11 cellular contexts compared by ENCODE assay signal in the genomic region with DNA sequence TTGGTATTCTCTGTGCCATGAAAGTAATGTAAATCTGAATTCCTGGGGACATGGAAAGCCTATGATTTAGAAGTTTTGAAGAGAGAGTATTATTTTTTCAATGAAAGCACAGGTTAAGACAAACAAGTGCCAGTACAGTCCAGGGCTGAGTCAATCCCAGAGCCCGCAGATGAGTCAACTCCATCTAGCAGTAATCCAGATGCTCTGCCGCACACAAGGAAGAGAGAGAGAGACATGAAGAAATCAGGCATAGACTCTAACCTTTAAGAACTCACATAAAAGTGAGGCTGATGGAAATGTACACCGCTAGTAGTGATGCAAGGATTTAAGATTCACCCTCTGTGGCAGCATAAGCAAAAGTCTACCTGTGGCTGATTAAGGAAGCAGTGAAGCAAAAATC.
DNase-seq lines count a peak whose midpoint lies in the region; ATAC-seq, FAIRE-seq and TF ChIP-seq lines count a peak whose summit lies in the region.
"Had no signal": no experiment of that assay in that cellular context is flagged by ENCODE, and none has a peak within 500 bp of the region (broad histone marks: within the 10 kb centered on the region; RNA-seq: fewer than 3 reads in every experiment).

No MANE protein-coding gene starts in this region.

- H4K20me1 ChIP-seq in K562 (replicated peaks; ENCODE audit: control insufficient read depth, insufficient read depth, low read length), result no peaks in the 10 kb centered on the region

- no peaks in the 10 kb centered on the region for H3K9me1 ChIP-seq in K562 (ENCODE audit: control insufficient read depth, insufficient read depth, low read length)

- peaks cover 0 to 14% (median 2%) of the 10 kb centered on the region in 11 donors for H3K9me3 Mint-ChIP-seq in naive thymus-derived CD4-positive, alpha-beta T cell

- H3K36me3 ChIP-seq in K562 (ENCODE audit: control insufficient read depth, insufficient read depth, low read length), result no peaks in the 10 kb centered on the region
- H3K36me3 ChIP-seq in naive thymus-derived CD4-positive, alpha-beta T cell (ENCODE audit: control insufficient read depth in 2 of 3, insufficient read depth in 3 of 3, low read length in 3 of 3), result no peaks in the 10 kb centered on the region
- H3K36me3 ChIP-seq: lower lobe of right lung, suprapubic skin had no signal

- POLR2A ChIA-PET in K562 (lab: Yijun Ruan, JAX), result no interaction called here
- POLR2A ChIA-PET in naive thymus-derived CD4-positive, alpha-beta T cell (lab: Charles Lee), result no interaction called here

- TF ChIP-seq CTCF in AG09319 (IDR thresholded peaks at IDR 0.05; ENCODE audit: low read depth, low read length), result no peak
- no peak for TF ChIP-seq CTCF in K562 (IDR thresholded peaks at IDR 0.05 in 2 of 3, conservative IDR thresholded peaks at IDR 0.05 in 1 of 3; ENCODE audit: insufficient read depth in 2 of 3, low read depth in 1 of 3, low read length in 3 of 3)

- no peaks in the 10 kb centered on the region for H3K27me3 Mint-ChIP-seq in naive thymus-derived CD4-positive, alpha-beta T cell

- H3K4me3 Mint-ChIP-seq in naive thymus-derived CD4-positive, alpha-beta T cell, result no peak overlapping the region

- no peak overlapping the region for H3K27ac ChIP-seq in K562 (ENCODE audit: extremely low read depth, low read depth, low read length)
- H3K27ac ChIP-seq in naive thymus-derived CD4-positive, alpha-beta T cell (ENCODE audit: low read depth, low read length), result no peak overlapping the region
- H3K27ac ChIP-seq in substantia nigra (ENCODE audit: low read depth, low read length, poor library complexity, severe bottlenecking), result no peak overlapping the region
- H3K27ac ChIP-seq: lower lobe of right lung, suprapubic skin had no signal

- no peaks in the 10 kb centered on the region for H3K4me1 ChIP-seq in K562 (replicated peaks in 1 of 2; ENCODE audit: control insufficient read depth in 2 of 2, insufficient read depth in 2 of 2, low read length in 2 of 2)
- no peaks in the 10 kb centered on the region for H3K4me1 ChIP-seq in naive thymus-derived CD4-positive, alpha-beta T cell (ENCODE audit: control insufficient read depth in 2 of 2, insufficient read depth in 2 of 2, low read length in 2 of 2)

- ATAC-seq in K562 (no peak), GM21390 (IDR thresholded peaks at IDR 0.05; ENCODE audit: unreplicated experiment) (no peak)
- ATAC-seq in naive thymus-derived CD4-positive, alpha-beta T cell, result no peak
- ATAC-seq: lower lobe of right lung had no signal

- no peak overlapping the region for H3K9ac ChIP-seq in K562 (ENCODE audit: insufficient read depth in 1 of 2, low read depth in 2 of 2, low read length in 2 of 2)

- H3K4me2 ChIP-seq in K562 (ENCODE audit: insufficient read depth, low read length), result no peak overlapping the region

- H3K27me3 ChIP-seq in K562 (ENCODE audit: control insufficient read depth in 2 of 2, insufficient read depth in 2 of 2, low read length in 2 of 2), result no peaks in the 10 kb centered on the region
- H3K27me3 ChIP-seq in naive thymus-derived CD4-positive, alpha-beta T cell (ENCODE audit: control insufficient read depth in 2 of 2, insufficient read depth in 2 of 2, low read length in 2 of 2), result no peaks in the 10 kb centered on the region
- H3K27me3 ChIP-seq: suprapubic skin had no signal

- 2% methylated on average over 3 of the region's 3 CpGs for WGBS in K562 (ENCODE audit: insufficient coverage, low coverage, missing lambda C conversion rate)

- H3K4me3 ChIP-seq in K562, result no peak overlapping the region
- no peak overlapping the region for H3K4me3 ChIP-seq in naive thymus-derived CD4-positive, alpha-beta T cell (ENCODE audit: low read length)
- H3K4me3 ChIP-seq: lower lobe of right lung, suprapubic skin had no signal

- TF ChIP-seq POLR2A in K562 (conservative IDR thresholded peaks at IDR 0.05), result no peak

- CTCF ChIA-PET in K562 (lab: Yijun Ruan, JAX; ENCODE audit: low intra/inter-chr PET ratio), result no interaction called here
- CTCF ChIA-PET in naive thymus-derived CD4-positive, alpha-beta T cell (lab: Charles Lee), result no interaction called here

- no peaks in the 10 kb centered on the region for H3K9me3 ChIP-seq in K562 (replicated peaks; ENCODE audit: control insufficient read depth, insufficient read depth, low read depth, low read length)
- H3K9me3 ChIP-seq in naive thymus-derived CD4-positive, alpha-beta T cell (ENCODE audit: control insufficient read depth in 2 of 3, low read length in 3 of 3), result no peaks in the 10 kb centered on the region
- H3K9me3 ChIP-seq: lower lobe of right lung, suprapubic skin had no signal

- no peak for TF ChIP-seq EP300 in K562 (IDR thresholded peaks at IDR 0.05; ENCODE audit: low read length)

- peak; percentile 57 for FAIRE-seq in HTR-8/SVneo (lab: Jason Lieb, UNC)
- FAIRE-seq in K562 (lab: Jason Lieb, UNC), result no peak

- intact Hi-C loops in K562 (cut with micrococcal nuclease), result no loop called here
- intact Hi-C loops in naive thymus-derived CD4-positive, alpha-beta T cell (cut with micrococcal nuclease), result no loop called here

- BruUV-seq in K562 (replicated peaks; lab: Mats Ljungman, UMichigan), result no TSS peak

- no peak overlapping the region for H2AFZ ChIP-seq in K562 (ENCODE audit: low read depth, low read length)

- in situ Hi-C loops in K562 (cut with MboI), result no loop called here

- no peaks in the 10 kb centered on the region for H3K79me2 ChIP-seq in K562 (ENCODE audit: control insufficient read depth, insufficient read depth, low read length)

- no peak overlapping the region for H3K27ac Mint-ChIP-seq in naive thymus-derived CD4-positive, alpha-beta T cell

- DNase-seq in AG09319 (ENCODE audit: extremely low read depth, low read depth) (peak; percentile 82), HTR-8/SVneo (ENCODE audit: insufficient read length, low spot score) (peak; percentile 58), K562 (ENCODE audit: extremely low read depth in 1 of 4, low spot score in 3 of 4) (no peak), left kidney (ENCODE audit: low read depth, low spot score) (peak; percentile 33), NOMO-1 treated with dmso at 0.1 percent for 144 hours (lab: John Stamatoyannopoulos, UW; ENCODE audit: unreplicated experiment) (no peak), substantia nigra (lab: John Stamatoyannopoulos, UW) (no peak)
- no peak for DNase-seq in naive thymus-derived CD4-positive, alpha-beta T cell
- DNase-seq: activated T-cell treated with anti-CD3 and anti-CD28 coated beads, Interleukin-2, amount 50 U/mL, for 1 hour; lower lobe of right lung had no signal

- no peaks in the 10 kb centered on the region for H3K36me3 Mint-ChIP-seq in naive thymus-derived CD4-positive, alpha-beta T cell

- TF ChIP-seq RAD21 in K562 (CRISPR knock-in tag; conservative IDR thresholded peaks at IDR 0.05 in 1 of 2, IDR thresholded peaks at IDR 0.05 in 1 of 2), result no peak

- no peaks in the 10 kb centered on the region for H3K4me1 Mint-ChIP-seq in naive thymus-derived CD4-positive, alpha-beta T cell

TF ChIP-seq in K562, 482 proteins besides CTCF, POLR2A, EP300 and RAD21:
- 0 out of 2 replicates have a peak, but pooled peaks have one; percentile 34 for TF ChIP-seq ZNF79 (CRISPR knock-in tag; IDR thresholded peaks at IDR 0.05; ENCODE audit: low read depth)
- TF ChIP-seq CEBPG (CRISPR knock-in tag; IDR thresholded peaks at IDR 0.05), result no peak
- peak in 1 of 2 experiments; percentile 49; a peak in 2 of 4 replicates for TF ChIP-seq CEBPG (tag; conservative IDR thresholded peaks at IDR 0.05 in 1 of 2, IDR thresholded peaks at IDR 0.05 in 1 of 2)
- no peak for TF ChIP-seq MAFK (IDR thresholded peaks at IDR 0.05; ENCODE audit: low read length)
- peak; percentile 35 for TF ChIP-seq FOSL1 (tag; conservative IDR thresholded peaks at IDR 0.05)
- TF ChIP-seq NCOA2 (IDR thresholded peaks at IDR 0.05; ENCODE audit: partially characterized antibody in 2 of 2), result no peak
- no peak for TF ChIP-seq NEUROD1 (IDR thresholded peaks at IDR 0.05; ENCODE audit: borderline replicate concordance, low read depth, low read length, partially characterized antibody)

Comparison
In these comparisons a context has a peak if more than half of its experiments do, and no peak if none do; other contexts are left out.
1. DNase-seq: peak in AG09319 (single experiment), HTR-8/SVneo (single experiment) and left kidney (single experiment); none in K562 (0 of 4), naive thymus-derived CD4-positive, alpha-beta T cell (0 of 9), NOMO-1 treated with dmso at 0.1 percent for 144 hours (single experiment) and substantia nigra (0 of 49).